In the genomic region with DNA sequence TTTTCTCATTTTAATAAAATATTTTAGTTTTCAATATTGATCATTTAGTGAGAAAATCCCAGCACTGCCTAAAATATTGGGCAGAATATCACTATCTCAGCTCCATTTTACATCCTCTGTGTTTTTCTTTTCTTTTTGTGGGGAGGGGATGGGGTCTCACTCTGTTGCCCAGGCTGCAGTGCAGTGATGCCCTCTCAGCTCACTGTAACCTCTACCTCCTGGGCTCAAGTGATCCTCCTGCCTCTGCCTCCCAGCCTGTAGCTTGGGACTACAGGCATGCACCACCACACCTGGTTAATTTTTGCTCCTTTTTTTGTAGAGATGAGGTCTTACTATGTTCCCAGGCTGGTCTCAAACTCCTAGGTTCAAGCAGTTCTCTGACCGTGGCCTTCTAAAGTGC, we compare ENCODE assay signal across 28 cellular contexts.
"Had no signal": no experiment of that assay in that cellular context is flagged by ENCODE, and none has a peak within 500 bp of the region (broad histone marks: within the 10 kb centered on the region; RNA-seq: fewer than 3 reads in every experiment).

No MANE protein-coding gene starts in this region.

- H3K9me3 ChIP-seq: left lung, lower lobe of right lung, neutrophil, right atrium auricular region, right lobe of liver, stomach, testis, thyroid gland, transverse colon, upper lobe of left lung, vagina had no signal

- DNase-seq: hippocampal formation; kidney glomerular epithelial cell; left cardiac atrium; left lung; lower lobe of right lung; mammary epithelial cell; mesenchymal stem cell; naive thymus-derived CD8-positive, alpha-beta T cell; nephron progenitor cell; occipital lobe; right lobe of liver; stimulated activated CD4-positive, alpha-beta T cell treated with anti-CD3 and anti-CD28 coated beads, Interleukin-1b, Interleukin-23, amount 100 ng/mL, for 48 hours; stimulated activated CD4-positive, alpha-beta T cell treated with anti-CD3 and anti-CD28 coated beads, Interleukin-2, amount 100 ng/mL, for 48 hours; stimulated activated CD4-positive, alpha-beta T cell treated with anti-CD3 and anti-CD28 coated beads, Interleukin-4, amount 100 ng/mL, for 4 hours; stimulated activated CD8-positive, alpha-beta memory T cell treated with anti-CD3 and anti-CD28 coated beads, Interleukin-4, amount 100 ng/mL, for 48 hours; stimulated activated naive B cell treated with anti-CD40 and anti-IgM and Interleukin-4, amounts not matched to agents 10 μg/mL and 1 μg/mL and 100 μg/mL, for 72 hours; stimulated activated naive CD8-positive, alpha-beta T cell treated with anti-CD3 and anti-CD28 coated beads, Interleukin-15, Interleukin-2, amounts not matched to agents 100 U/mL and 50 U/mL, for 24 hours; stomach; testis; thyroid gland; transverse colon; upper lobe of left lung had no signal

- H3K36me3 Mint-ChIP-seq: naive thymus-derived CD8-positive, alpha-beta T cell; stimulated activated naive B cell treated with anti-CD40 and anti-IgM and Interleukin-4, amounts not matched to agents 10 μg/mL and 1 μg/mL and 100 μg/mL, for 72 hours had no signal

- H3K27ac Mint-ChIP-seq: nephron progenitor cell; neural progenitor cell; progenitor cell of endocrine pancreas; stimulated activated naive B cell treated with anti-CD40 and anti-IgM and Interleukin-4, amounts not matched to agents 10 μg/mL and 1 μg/mL and 100 μg/mL, for 72 hours had no signal

- H2AFZ ChIP-seq: neural progenitor cell had no signal

- H3K36me3 ChIP-seq: left lung, lower lobe of right lung, neural progenitor cell, neutrophil, right atrium auricular region, right lobe of liver, stomach, thyroid gland, transverse colon, upper lobe of left lung, vagina had no signal

- H3K9me3 Mint-ChIP-seq: naive thymus-derived CD8-positive, alpha-beta T cell; stimulated activated naive B cell treated with anti-CD40 and anti-IgM and Interleukin-4, amounts not matched to agents 10 μg/mL and 1 μg/mL and 100 μg/mL, for 72 hours had no signal

- H3K4me3 ChIP-seq: left lung, lower lobe of right lung, neural progenitor cell, right atrium auricular region, right lobe of liver, smooth muscle cell, stomach, testis, thyroid gland, transverse colon, upper lobe of left lung, vagina had no signal

- H3K4me3 Mint-ChIP-seq: naive thymus-derived CD8-positive, alpha-beta T cell; nephron progenitor cell; neural progenitor cell; stimulated activated naive B cell treated with anti-CD40 and anti-IgM and Interleukin-4, amounts not matched to agents 10 μg/mL and 1 μg/mL and 100 μg/mL, for 72 hours had no signal

- H3K27ac ChIP-seq: left lung, lower lobe of right lung, neural progenitor cell, neutrophil, right atrium auricular region, right lobe of liver, stomach, testis, thyroid gland, transverse colon, upper lobe of left lung, vagina had no signal

- H3K27me3 Mint-ChIP-seq: naive thymus-derived CD8-positive, alpha-beta T cell had no signal

- H3K4me2 ChIP-seq: neural progenitor cell, smooth muscle cell had no signal

- ATAC-seq: left cardiac atrium; left lung; lower lobe of right lung; naive thymus-derived CD8-positive, alpha-beta T cell; right lobe of liver; stimulated activated naive B cell treated with anti-CD40 and anti-IgM and Interleukin-4, amounts not matched to agents 10 μg/mL and 1 μg/mL and 100 μg/mL, for 72 hours; stimulated activated naive CD8-positive, alpha-beta T cell treated with anti-CD3 and anti-CD28 coated beads, Interleukin-15, Interleukin-2, amounts not matched to agents 100 U/mL and 50 U/mL, for 24 hours had no signal

- H3K27me3 ChIP-seq: left lung, neural progenitor cell, neutrophil, right atrium auricular region, right lobe of liver, testis, thyroid gland, upper lobe of left lung, vagina had no signal

- H3K9ac ChIP-seq: neural progenitor cell had no signal

- H3K4me1 ChIP-seq: neural progenitor cell, right lobe of liver, testis, thyroid gland, vagina had no signal
